ENCODE assay signal across 8 cellular contexts in the genomic region with DNA sequence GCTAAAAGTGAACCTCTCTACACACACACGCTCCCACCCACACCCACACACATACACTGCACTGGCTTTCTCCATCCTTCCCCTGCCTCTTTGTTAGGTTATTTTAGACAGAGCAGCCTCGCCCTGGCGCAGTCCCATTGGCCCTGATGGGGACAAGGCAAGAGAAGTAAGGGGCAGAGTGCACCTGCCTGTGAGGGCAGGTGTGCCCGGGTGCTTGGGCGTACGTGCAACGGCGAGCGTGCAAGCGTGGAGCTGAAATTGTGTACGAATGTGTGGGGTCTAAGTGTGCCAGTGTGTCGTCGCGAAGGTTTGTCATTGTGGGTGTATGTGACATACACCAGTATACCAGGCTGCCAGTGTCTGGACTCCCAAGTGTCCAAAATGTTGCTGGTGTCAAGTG. TPM values are rescaled to one million over a fixed set of nuclear protein-coding genes. Genes with fewer than 3 reads are reported as not detected.
DNase-seq lines count a peak whose midpoint lies in the region; ATAC-seq and TF ChIP-seq lines count a peak whose summit lies in the region.

No MANE protein-coding gene starts in this region.

- H3K27me3 ChIP-seq in HUES6 (ENCODE audit: control insufficient read depth, insufficient read depth, low read length) (peaks cover 98% of the 10 kb centered on the region), duodenal mucosa (ENCODE audit: control insufficient read depth in 1 of 2, insufficient read depth in 2 of 2, low read length in 2 of 2) (no peaks in the 10 kb centered on the region)

- H3K36me3 Mint-ChIP-seq in natural killer cell, result no peaks in the 10 kb centered on the region

- no peaks in the 10 kb centered on the region for H3K9me3 ChIP-seq in HUES6 (ENCODE audit: control insufficient read depth, insufficient read depth, low read depth, low read length)
- H3K9me3 ChIP-seq in duodenal mucosa (ENCODE audit: control insufficient read depth in 1 of 2, low read length in 2 of 2), result no peaks in the 10 kb centered on the region
- no peaks in the 10 kb centered on the region for H3K9me3 ChIP-seq in mucosa of descending colon

- ATAC-seq in mucosa of descending colon (peak; percentile 19), natural killer cell (no peak), GM18873 (IDR thresholded peaks at IDR 0.05; ENCODE audit: low FRiP score, unreplicated experiment) (no peak), GM19455 (IDR thresholded peaks at IDR 0.05; ENCODE audit: unreplicated experiment) (no peak)

- H3K36me3 ChIP-seq in HUES6 (ENCODE audit: control insufficient read depth, insufficient read depth, low read length) (no peaks in the 10 kb centered on the region), duodenal mucosa (ENCODE audit: control insufficient read depth in 1 of 2, insufficient read depth in 2 of 2, low read length in 2 of 2) (no peaks in the 10 kb centered on the region), mucosa of descending colon (ENCODE audit: low read depth) (no peaks in the 10 kb centered on the region)

- H3K4me3 Mint-ChIP-seq in natural killer cell, result no peak overlapping the region

- peaks cover 39 to 53% of the 10 kb centered on the region in 2 donors for H3K27me3 Mint-ChIP-seq in natural killer cell (ENCODE audit: low read depth in 2 of 2)

- peaks cover 9% of the 10 kb centered on the region; the same call in 1 of the 2 replicates for H3K4me1 ChIP-seq in HUES6 (ENCODE audit: control insufficient read depth, insufficient read depth, low read length)
- peaks cover 13 to 28% of the 10 kb centered on the region in 2 donors for H3K4me1 ChIP-seq in duodenal mucosa (ENCODE audit: control insufficient read depth in 1 of 2, insufficient read depth in 2 of 2, low read length in 2 of 2)
- peaks cover 7% of the 10 kb centered on the region for H3K4me1 ChIP-seq in mucosa of descending colon (ENCODE audit: low read depth)

- H3K4me3 ChIP-seq in AG04449 (ENCODE audit: low read depth, low read length), result peak overlapping the region; percentile 48
- peak overlapping the region; percentile 70 for H3K4me3 ChIP-seq in HUES6 (ENCODE audit: low read depth, low read length)
- H3K4me3 ChIP-seq in duodenal mucosa (ENCODE audit: low read depth in 1 of 2, low read length in 2 of 2), result peak overlapping the region; percentile 92 to 95
- peak overlapping the region; percentile 67 for H3K4me3 ChIP-seq in mucosa of descending colon

- POLR2A ChIA-PET in AG04449 (lab: Yijun Ruan, JAX), result no interaction called here

- intact Hi-C loops in mucosa of descending colon (cut with DNase I, micrococcal nuclease), result loop anchor here in 1 of 2 donors (10.0 kb wide), 2 partner anchors 78 to 208 kb away; no protein-coding TSS in a partner anchor
- intact Hi-C loops in natural killer cell (cut with micrococcal nuclease), result no loop called here

- no peak overlapping the region for H3K27ac Mint-ChIP-seq in natural killer cell

- H3K9ac ChIP-seq in HUES6 (ENCODE audit: low read length) (no peak overlapping the region), duodenal mucosa (ENCODE audit: low read depth in 1 of 2, low read length in 2 of 2) (peak overlapping the region; percentile 87 to 92)

- no peak for DNase-seq in AG04449 (ENCODE audit: low read depth, low spot score)
- peak in 2 of 3 donors; percentile 63 for DNase-seq in mucosa of descending colon
- DNase-seq in natural killer cell, result no peak
- no peak for DNase-seq in NCI-H1436 treated with DMSO at 0.1 percent for 48 hours (lab: John Stamatoyannopoulos, UW)

- TF ChIP-seq CTCF in AG04449 (IDR thresholded peaks at IDR 0.05; ENCODE audit: insufficient read depth, low read length, missing control alignments) (no peak), mucosa of descending colon (IDR thresholded peaks at IDR 0.05) (no peak), natural killer cell (IDR thresholded peaks at IDR 0.05) (no peak)

- CTCF ChIA-PET in AG04449 (lab: Yijun Ruan, JAX), result no interaction called here

- H3K27ac ChIP-seq in HUES6 (ENCODE audit: low read depth, low read length), result no peak overlapping the region
- H3K27ac ChIP-seq in duodenal mucosa (ENCODE audit: low read depth, low read length), result peak overlapping the region; percentile 53

- no peaks in the 10 kb centered on the region for H3K4me1 Mint-ChIP-seq in natural killer cell

- H3K9me3 Mint-ChIP-seq in natural killer cell, result peaks cover 4 to 5% of the 10 kb centered on the region in 2 donors

RNA-seq across cellular contexts. Expression of gene LRATD1, which starts 0.5 kb away (rescaled TPM):
- total RNA-seq in mucosa of descending colon, result 100 to 1,000 TPM in 2 of 3 donors, 10 to 100 TPM in 1; 59.5 to 157 (median 139) TPM
- total RNA-seq in natural killer cell, result not detected

Comparison
In these comparisons a context has a peak if more than half of its experiments do, and no peak if none do; other contexts are left out.
1. DNase-seq: peak in mucosa of descending colon (2 of 3); none in AG04449 (single experiment), natural killer cell (single experiment) and NCI-H1436 treated with DMSO at 0.1 percent for 48 hours (single experiment).
2. RNA of gene LRATD1, which starts 0.5 kb away (total RNA-seq): 59.5 to 157 TPM in mucosa of descending colon; not detected in natural killer cell; every median in the first group is over 10 times any median in the second.
3. Peak in every context shown above with its lines, with median percentiles within 50 percentile points of each other: H3K4me3 ChIP-seq.